5 cellular contexts compared by ENCODE assay signal in the genomic region with DNA sequence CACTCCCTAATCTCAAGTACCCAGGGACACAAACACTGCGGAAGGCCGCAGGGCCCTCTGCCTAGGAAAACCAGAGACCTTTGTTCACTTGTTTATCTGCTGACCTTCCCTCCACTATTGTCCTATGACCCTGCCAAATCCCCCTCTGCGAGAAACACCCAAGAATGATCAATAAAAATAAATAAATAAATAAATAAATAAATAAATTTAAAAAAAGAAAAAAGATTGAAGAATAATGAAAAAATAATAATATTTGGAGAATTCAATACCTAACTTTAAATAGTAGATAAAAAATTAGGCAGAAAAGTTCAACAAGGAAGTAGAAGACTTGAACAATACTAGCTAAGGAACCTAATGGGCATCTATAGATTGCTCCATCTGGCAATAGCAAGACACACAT. TPM values are rescaled to one million over a fixed set of nuclear protein-coding genes. Genes with fewer than 3 reads are reported as not detected.
"Had no signal": no experiment of that assay in that cellular context is flagged by ENCODE, and none has a peak within 500 bp of the region (broad histone marks: within the 10 kb centered on the region; RNA-seq: fewer than 3 reads in every experiment).

No MANE protein-coding gene starts in this region.

RNA-seq across cellular contexts. Expression of a gene that starts 38.4 kb away (rescaled TPM):
- total RNA-seq: GM23338, H1, H7, H9, HFFc6 had no signal
- polyA plus RNA-seq: GM23338, H1 had no signal

RNA-seq across cellular contexts. Expression of a gene that starts 55.2 kb away (rescaled TPM):
- total RNA-seq: H7 had no signal
